ENCODE assay signal across 9 cellular contexts in genomic region chr10:77835669-77836086, GRCh38.
DNase-seq lines count a peak whose midpoint lies in the region; ATAC-seq, FAIRE-seq and TF ChIP-seq lines count a peak whose summit lies in the region.
"Had no signal": no experiment of that assay in that cellular context is flagged by ENCODE, and none has a peak within 500 bp of the region (broad histone marks: within the 10 kb centered on the region; RNA-seq: fewer than 3 reads in every experiment).

No MANE protein-coding gene starts in this region.

- TF ChIP-seq POLR2A in endothelial cell of umbilical vein (IDR thresholded peaks at IDR 0.05; ENCODE audit: low read depth, low read length): no peak

- no peak overlapping the region for H3K4me3 ChIP-seq in CD8-positive, alpha-beta memory T cell (ENCODE audit: low read length)
- H3K4me3 ChIP-seq in OCI-LY7 (ENCODE audit: low read depth, low read length, poor library complexity, severe bottlenecking) (no peak overlapping the region), endothelial cell of umbilical vein (replicated peaks in 1 of 3; ENCODE audit: insufficient read depth in 1 of 3, low read depth in 1 of 3, low read length in 3 of 3) (no peak overlapping the region)

- no peak for TF ChIP-seq CTCF in OCI-LY7 (conservative IDR thresholded peaks at IDR 0.05; ENCODE audit: low read length)
- no peak for TF ChIP-seq CTCF in endothelial cell of umbilical vein (IDR thresholded peaks at IDR 0.05; ENCODE audit: extremely low read depth in 1 of 2, insufficient read depth in 1 of 2, low read depth in 1 of 2, low read length in 2 of 2)
- no peak for TF ChIP-seq CTCF in osteocyte (IDR thresholded peaks at IDR 0.05)

- no peak for ATAC-seq in GM19351 (IDR thresholded peaks at IDR 0.05; ENCODE audit: unreplicated experiment)

- H3K79me2 ChIP-seq in OCI-LY7 (ENCODE audit: insufficient read depth, low read depth, low read length): no peaks in the 10 kb centered on the region
- H3K79me2 ChIP-seq in endothelial cell of umbilical vein (ENCODE audit: control insufficient read depth, insufficient read depth, low read length): no peaks in the 10 kb centered on the region

- peaks cover 21% of the 10 kb centered on the region for H3K4me1 ChIP-seq in CD8-positive, alpha-beta memory T cell (ENCODE audit: insufficient read depth, low read length)
- H3K4me1 ChIP-seq in OCI-LY7 (ENCODE audit: insufficient read depth, low read length, poor library complexity, severe bottlenecking): peaks cover 16% of the 10 kb centered on the region
- peaks cover 10% of the 10 kb centered on the region for H3K4me1 ChIP-seq in endothelial cell of umbilical vein (ENCODE audit: control insufficient read depth, extremely low read depth, insufficient read depth, low read length)

- peak overlapping the region; percentile 77 for H3K27ac ChIP-seq in CD8-positive, alpha-beta memory T cell (ENCODE audit: low read depth, low read length)
- H3K27ac ChIP-seq in OCI-LY7 (ENCODE audit: low read depth, low read length, poor library complexity, severe bottlenecking): no peak overlapping the region
- H3K27ac ChIP-seq in endothelial cell of umbilical vein (ENCODE audit: insufficient read depth, low read depth, low read length): peak overlapping the region; percentile 28

- H3K9me3 ChIP-seq in CD8-positive, alpha-beta memory T cell (ENCODE audit: low read length): no peaks in the 10 kb centered on the region
- no peaks in the 10 kb centered on the region for H3K9me3 ChIP-seq in OCI-LY7 (ENCODE audit: low read length)
- no peaks in the 10 kb centered on the region for H3K9me3 ChIP-seq in endothelial cell of umbilical vein (replicated peaks; ENCODE audit: control insufficient read depth, insufficient read depth, low read length)

- H3K4me3 Mint-ChIP-seq in CD8-positive, alpha-beta memory T cell: peak overlapping the region in 2 of 7 donors; percentile 73 to 79
- H3K4me3 Mint-ChIP-seq in osteocyte (ENCODE audit: unreplicated experiment): no peak overlapping the region

- H3K4me2 ChIP-seq in OCI-LY7 (ENCODE audit: low read length) (peak overlapping the region; percentile 61; the same call in 1 of the 2 replicates), endothelial cell of umbilical vein (ENCODE audit: insufficient read depth, low read length) (no peak overlapping the region)

- no peaks in the 10 kb centered on the region for H3K27me3 Mint-ChIP-seq in CD8-positive, alpha-beta memory T cell
- no peaks in the 10 kb centered on the region for H3K27me3 Mint-ChIP-seq in osteocyte (ENCODE audit: unreplicated experiment)
- H3K27me3 Mint-ChIP-seq: stimulated activated naive CD8-positive, alpha-beta T cell treated with anti-CD3 and anti-CD28 coated beads, Interleukin-15, Interleukin-2, amounts not matched to agents 100 ng/mL and 50 ng/mL, for 24 hours had no signal

- no peak for DNase-seq in CD8-positive, alpha-beta memory T cell
- DNase-seq in OCI-LY7 (ENCODE audit: low spot score) (no peak), endothelial cell of umbilical vein (ENCODE audit: low read depth, low spot score) (no peak), osteocyte (ENCODE audit: extremely low spot score, unreplicated experiment) (no peak), middle frontal gyrus (ENCODE audit: extremely low spot score, low spot score) (no peak), mesenteric fat pad (ENCODE audit: low spot score) (no peak)
- DNase-seq: NCI-H146 had no signal

- no peak overlapping the region for H3K9ac ChIP-seq in endothelial cell of umbilical vein (replicated peaks; ENCODE audit: extremely low read depth, insufficient read depth, low read length)

- intact Hi-C loops in OCI-LY7 (cut with micrococcal nuclease; ENCODE audit: unreplicated experiment) (loop anchor here (2.0 kb wide), 1 partner anchor 117 kb away; no protein-coding TSS in a partner anchor), endothelial cell of umbilical vein (cut with micrococcal nuclease) (no loop called here)

- FAIRE-seq in endothelial cell of umbilical vein (lab: Jason Lieb, UNC): no peak

- POLR2A ChIA-PET in CD8-positive, alpha-beta memory T cell (lab: Charles Lee): interaction anchor here (0.5 kb wide), 1 partner anchor 194 kb away, joined by 9 read pairs; no protein-coding TSS in a partner anchor
- POLR2A ChIA-PET in OCI-LY7 (lab: Charles Lee) (interaction anchor here (0.7 kb wide), 1 partner anchor 841 kb away, joined by 3 read pairs; no protein-coding TSS in a partner anchor), endothelial cell of umbilical vein (lab: Charles Lee) (no interaction called here)

- dilution Hi-C loops in endothelial cell of umbilical vein (cut with MboI; ENCODE audit: extremely low pct_ligation_motif_present, low sequenced_read_pairs): no loop called here

- no peaks in the 10 kb centered on the region for H3K36me3 Mint-ChIP-seq in CD8-positive, alpha-beta memory T cell
- peaks cover 13% of the 10 kb centered on the region for H3K36me3 Mint-ChIP-seq in osteocyte (ENCODE audit: unreplicated experiment)

- no peaks in the 10 kb centered on the region for H3K27me3 ChIP-seq in CD8-positive, alpha-beta memory T cell (ENCODE audit: insufficient read depth, low read length, poor library complexity, severe bottlenecking)
- no peaks in the 10 kb centered on the region for H3K27me3 ChIP-seq in endothelial cell of umbilical vein (ENCODE audit: control insufficient read depth in 2 of 2, insufficient read depth in 2 of 2, low read length in 2 of 2)

- H4K20me1 ChIP-seq in OCI-LY7 (ENCODE audit: insufficient read depth, low read length) (no peaks in the 10 kb centered on the region), endothelial cell of umbilical vein (replicated peaks; ENCODE audit: control insufficient read depth, extremely low read depth, insufficient read depth, low read length) (no peaks in the 10 kb centered on the region)

- H2AFZ ChIP-seq in OCI-LY7 (ENCODE audit: low read length): no peak overlapping the region; the same call in 1 of the 2 replicates
- no peak overlapping the region for H2AFZ ChIP-seq in endothelial cell of umbilical vein (ENCODE audit: low read depth, low read length)

- peak overlapping the region in 7 of 8 donors; percentile 77 to 99 (median 96) for H3K27ac Mint-ChIP-seq in CD8-positive, alpha-beta memory T cell
- H3K27ac Mint-ChIP-seq in osteocyte (ENCODE audit: unreplicated experiment): peak overlapping the region; percentile 53

- CTCF ChIA-PET in CD8-positive, alpha-beta memory T cell (lab: Charles Lee): interaction anchor here (1.1 to 3.3 kb wide), 3 partner anchors 12 to 116 kb away, joined by 3 to 18 read pairs (median 14); no protein-coding TSS in a partner anchor
- CTCF ChIA-PET in OCI-LY7 (lab: Charles Lee; ENCODE audit: unreplicated experiment): no interaction called here
- CTCF ChIA-PET in endothelial cell of umbilical vein (lab: Charles Lee): interaction anchor here (0.9 to 1.1 kb wide), 2 partner anchors 139 to 662 kb away, joined by 3 read pairs; no protein-coding TSS in a partner anchor

- H3K36me3 ChIP-seq in CD8-positive, alpha-beta memory T cell (ENCODE audit: insufficient read depth, low read length): no peaks in the 10 kb centered on the region
- H3K36me3 ChIP-seq in OCI-LY7 (ENCODE audit: insufficient read depth, low read length) (no peaks in the 10 kb centered on the region), endothelial cell of umbilical vein (ENCODE audit: control insufficient read depth in 2 of 2, extremely low read depth in 1 of 2, insufficient read depth in 2 of 2, low read length in 2 of 2) (peaks cover 3 to 17% of the 10 kb centered on the region in 2 experiments)

- no peaks in the 10 kb centered on the region for H3K9me2 ChIP-seq in OCI-LY7 (ENCODE audit: insufficient read depth, low read length)

- H3K9me1 ChIP-seq in endothelial cell of umbilical vein (replicated peaks; ENCODE audit: control insufficient read depth, extremely low read depth, insufficient read depth, low read length): no peaks in the 10 kb centered on the region

- peaks cover 26 to 37% (median 34%) of the 10 kb centered on the region in 3 donors for H3K4me1 Mint-ChIP-seq in CD8-positive, alpha-beta memory T cell
- peaks cover 25% of the 10 kb centered on the region for H3K4me1 Mint-ChIP-seq in osteocyte (ENCODE audit: unreplicated experiment)

- H3K9me3 Mint-ChIP-seq in CD8-positive, alpha-beta memory T cell: no peaks in the 10 kb centered on the region
- no peaks in the 10 kb centered on the region for H3K9me3 Mint-ChIP-seq in osteocyte (ENCODE audit: unreplicated experiment)
- H3K9me3 Mint-ChIP-seq: stimulated activated naive CD8-positive, alpha-beta T cell treated with anti-CD3 and anti-CD28 coated beads, Interleukin-15, Interleukin-2, amounts not matched to agents 100 ng/mL and 50 ng/mL, for 24 hours had no signal

- BruUV-seq in OCI-LY7 (replicated peaks; lab: Mats Ljungman, UMichigan): no TSS peak
- BruUV-seq in endothelial cell of umbilical vein (replicated peaks; lab: Mats Ljungman, UMichigan): no TSS peak

TF ChIP-seq in endothelial cell of umbilical vein, 7 proteins besides CTCF, POLR2A, EP300 and RAD21:
- TF ChIP-seq MAX (IDR thresholded peaks at IDR 0.05; ENCODE audit: insufficient read depth, insufficient read length): no peak
- TF ChIP-seq MYC (IDR thresholded peaks at IDR 0.05; ENCODE audit: low read depth, low read length): no peak
- TF ChIP-seq EZH2 (IDR thresholded peaks at IDR 0.05; ENCODE audit: borderline replicate concordance, low read depth, low read length, severe bottlenecking): no peak
- no peak for TF ChIP-seq FOS (IDR thresholded peaks at IDR 0.05; ENCODE audit: borderline replicate concordance, insufficient read depth, low read length)
- no peak for TF ChIP-seq GATA2 (IDR thresholded peaks at IDR 0.05; ENCODE audit: insufficient read depth, insufficient read length, low read depth, low read length)
- TF ChIP-seq POLR2AphosphoS5 (IDR thresholded peaks at IDR 0.05; ENCODE audit: insufficient read depth, low read depth, low read length): no peak
- no peak for TF ChIP-seq JUN (IDR thresholded peaks at IDR 0.05; ENCODE audit: borderline replicate concordance, insufficient read depth, insufficient read length, low read depth)
